In genomic region chr21:36059823-36060158, GRCh38 we compare ENCODE assay signal across 8 cellular contexts. TPM values are rescaled to one million over a fixed set of nuclear protein-coding genes. Genes with fewer than 3 reads are reported as not detected.
A peak's percentile ranks its signal among the peaks of the same experiment; 100 is the strongest.
DNase-seq lines count a peak whose midpoint lies in the region; ATAC-seq and TF ChIP-seq lines count a peak whose summit lies in the region.

No MANE protein-coding gene starts in this region.

- peaks cover 44% of the 10 kb centered on the region for H3K36me3 Mint-ChIP-seq in activated CD4-positive, alpha-beta memory T cell treated with anti-CD3 and anti-CD28 coated beads, Interleukin-2, amount 10 ng/mL, durations not matched to agents 7 days and 5 days (ENCODE audit: low read depth)

- POLR2A ChIA-PET in activated CD4-positive, alpha-beta memory T cell treated with anti-CD3 and anti-CD28 coated beads, Interleukin-2, amount 10 ng/mL, durations not matched to agents 7 days and 5 days (lab: Charles Lee) = interaction anchor here (0.5 to 3.2 kb wide), 14 partner anchors 9 to 1504 kb away, joined by 3 to 46 read pairs (median 6); partner anchors contain the start of genes CBR1, CBR3 and MORC3

- DNase-seq in GM10266 (ENCODE audit: extremely low spot score) (peak; percentile 28), heart right ventricle (peak; percentile 41 to 43), retinal pigment epithelial cell (ENCODE audit: low read depth) (no peak), hippocampal formation (lab: John Stamatoyannopoulos, UW) (no peak), glomerular visceral epithelial cell (ENCODE audit: extremely low spot score) (no peak)
- no peak for DNase-seq in activated CD4-positive, alpha-beta memory T cell treated with anti-CD3 and anti-CD28 coated beads, Interleukin-2, amount 10 ng/mL, durations not matched to agents 7 days and 5 days

- peaks cover 0 to 39% (median 18%) of the 10 kb centered on the region in 9 donors for H3K36me3 ChIP-seq in heart right ventricle

- H3K4me1 Mint-ChIP-seq in activated CD4-positive, alpha-beta memory T cell treated with anti-CD3 and anti-CD28 coated beads, Interleukin-2, amount 10 ng/mL, durations not matched to agents 7 days and 5 days = peaks cover 40% of the 10 kb centered on the region

- ATAC-seq in GM21515 (IDR thresholded peaks at IDR 0.05; ENCODE audit: unreplicated experiment) = peak; percentile 34
- ATAC-seq in HG03575 (IDR thresholded peaks at IDR 0.05; ENCODE audit: extremely low read depth, insufficient number of reproducible peaks, low FRiP score, unreplicated experiment) = peak; percentile 14
- ATAC-seq in heart right ventricle = peak; percentile 22 to 70 (median 64)

- peak overlapping the region; percentile 98 for H3K27ac Mint-ChIP-seq in activated CD4-positive, alpha-beta memory T cell treated with anti-CD3 and anti-CD28 coated beads, Interleukin-2, amount 10 ng/mL, durations not matched to agents 7 days and 5 days

- peak overlapping the region; percentile 96 for H3K4me3 Mint-ChIP-seq in activated CD4-positive, alpha-beta memory T cell treated with anti-CD3 and anti-CD28 coated beads, Interleukin-2, amount 10 ng/mL, durations not matched to agents 7 days and 5 days

- H3K27me3 Mint-ChIP-seq in activated CD4-positive, alpha-beta memory T cell treated with anti-CD3 and anti-CD28 coated beads, Interleukin-2, amount 10 ng/mL, durations not matched to agents 7 days and 5 days = peaks cover 2% of the 10 kb centered on the region

- H3K4me3 ChIP-seq in heart right ventricle (peak overlapping the region; percentile 50 to 97 (median 74)), retinal pigment epithelial cell (ENCODE audit: low read length) (peak overlapping the region; percentile 95)

- TF ChIP-seq CTCF in GM10266 (IDR thresholded peaks at IDR 0.05; ENCODE audit: control insufficient read depth, insufficient read depth, low read depth, missing control alignments) (no peak), heart right ventricle (IDR thresholded peaks at IDR 0.05) (no peak), retinal pigment epithelial cell (conservative IDR thresholded peaks at IDR 0.05; ENCODE audit: low read depth, low read length) (no peak)

- no peaks in the 10 kb centered on the region for H3K27me3 ChIP-seq in heart right ventricle

- H3K9me3 Mint-ChIP-seq in activated CD4-positive, alpha-beta memory T cell treated with anti-CD3 and anti-CD28 coated beads, Interleukin-2, amount 10 ng/mL, durations not matched to agents 7 days and 5 days = no peaks in the 10 kb centered on the region

- peak overlapping the region in 9 of 10 donors; percentile 91 to 100 (median 94) for H3K27ac ChIP-seq in heart right ventricle

- CTCF ChIA-PET in activated CD4-positive, alpha-beta memory T cell treated with anti-CD3 and anti-CD28 coated beads, Interleukin-2, amount 10 ng/mL, durations not matched to agents 7 days and 5 days (lab: Charles Lee) = interaction anchor here (0.6 to 2.7 kb wide), 4 partner anchors 10 to 65 kb away, joined by 3 to 22 read pairs (median 9); partner anchors contain the start of gene CBR1

- H3K4me1 ChIP-seq in heart right ventricle = peaks cover 0 to 42% (median 16%) of the 10 kb centered on the region in 9 donors

- no peaks in the 10 kb centered on the region for H3K9me3 ChIP-seq in heart right ventricle

- intact Hi-C loops in heart right ventricle (cut with DNase I) = loop anchor here in 5 of 10 donors (2.0 to 10.0 kb wide), 3 partner anchors 45 to 53 kb away; no protein-coding TSS in a partner anchor

- WGBS in heart right ventricle, 2 donors = 0 to 1% methylated on average over 34 of the region's 34 CpGs

RNA-seq across cellular contexts. Expression of gene SETD4, which starts 0.5 kb away (rescaled TPM):
- 10 to 100 TPM; 15.5 to 17.4 TPM for total RNA-seq in activated CD4-positive, alpha-beta memory T cell treated with anti-CD3 and anti-CD28 coated beads, Interleukin-2, amount 10 ng/mL, durations not matched to agents 7 days and 5 days
- total RNA-seq in heart right ventricle = 10 to 100 TPM in 7 of 10 donors, 1 to 10 TPM in 3; 7.8 to 13.1 (median 10.9) TPM
- polyA plus RNA-seq in heart right ventricle = 10 to 100 TPM in 1 of 2 donors, 1 to 10 TPM in 1; 6.7 to 10.2 TPM

RNA-seq across cellular contexts. Expression of gene CBR1, which starts 10.0 kb away (rescaled TPM):
- total RNA-seq in activated CD4-positive, alpha-beta memory T cell treated with anti-CD3 and anti-CD28 coated beads, Interleukin-2, amount 10 ng/mL, durations not matched to agents 7 days and 5 days = 10 to 100 TPM; 42.0 to 44.1 TPM
- 10 to 100 TPM in 9 of 10 donors, 1 to 10 TPM in 1; 7.7 to 34.8 (median 17.6) TPM for total RNA-seq in heart right ventricle
- polyA plus RNA-seq in heart right ventricle = 10 to 100 TPM; 15.7 to 61.2 TPM

Comparison
In these comparisons a context has a peak if more than half of its experiments do, and no peak if none do; other contexts are left out.
1. DNase-seq: peak in GM10266 (single experiment) and heart right ventricle (2 of 2); none in activated CD4-positive, alpha-beta memory T cell treated with anti-CD3 and anti-CD28 coated beads, Interleukin-2, amount 10 ng/mL, durations not matched to agents 7 days and 5 days (single experiment), retinal pigment epithelial cell (single experiment), hippocampal formation (0 of 2) and glomerular visceral epithelial cell (single experiment).
2. Peak in every context shown above with its lines, with median percentiles within 50 percentile points of each other: ATAC-seq.